Comparison of ENCODE assay signal across 17 cellular contexts in genomic region chr6:16504608-16505007, GRCh38.
DNase-seq lines count a peak whose midpoint lies in the region; ATAC-seq and TF ChIP-seq lines count a peak whose summit lies in the region.
"Had no signal": no experiment of that assay in that cellular context is flagged by ENCODE, and none has a peak within 500 bp of the region (broad histone marks: within the 10 kb centered on the region; RNA-seq: fewer than 3 reads in every experiment).

No MANE protein-coding gene starts in this region.

- H3K4me1 ChIP-seq in GM23338 (ENCODE audit: insufficient read depth) (no peaks in the 10 kb centered on the region), sigmoid colon (peaks cover 0 to 27% (median 25%) of the 10 kb centered on the region in 4 donors), gastrocnemius medialis (peaks cover 17 to 27% of the 10 kb centered on the region in 2 donors)

- no peaks in the 10 kb centered on the region for H3K9me2 ChIP-seq in GM23338 (ENCODE audit: insufficient read depth)

- POLR2A ChIA-PET in activated B cell treated with CpG ODN at 0.5 μM for 24 hours (lab: Charles Lee), result interaction anchor here (0.5 to 2.5 kb wide), 15 partner anchors 8 to 1113 kb away, joined by 3 to 12 read pairs (median 4); partner anchors contain the start of gene ATXN1

- CTCF ChIA-PET in activated B cell treated with CpG ODN at 0.5 μM for 24 hours (lab: Charles Lee), result interaction anchor here (0.9 to 3.0 kb wide), 12 partner anchors 9 to 266 kb away, joined by 3 to 13 read pairs (median 4); partner anchors contain the start of gene ATXN1

- no peaks in the 10 kb centered on the region for H3K79me2 ChIP-seq in GM23338 (replicated peaks; ENCODE audit: insufficient read depth)

- 0 out of 3 replicates have a peak, but pooled peaks cover under 1% of the 10 kb centered on the region for H3K36me3 Mint-ChIP-seq in GM23338 (ENCODE audit: low read depth)
- no peaks in the 10 kb centered on the region for H3K36me3 Mint-ChIP-seq in activated B cell treated with CpG ODN at 0.5 μM for 24 hours (ENCODE audit: low read depth)

- DNase-seq in GM23338 (ENCODE audit: low spot score), result no peak
- no peak for DNase-seq in activated B cell treated with CpG ODN at 0.5 μM for 24 hours
- DNase-seq in sigmoid colon, result no peak
- DNase-seq in activated effector memory CD4-positive, alpha-beta T cell treated with anti-CD3 and anti-CD28 coated beads, Interleukin-2, amount 50 U/mL, for 16 hours, result no peak
- no peak for DNase-seq in SKM-1 treated with dmso at 0.1 percent for 144 hours (lab: John Stamatoyannopoulos, UW; ENCODE audit: unreplicated experiment)
- DNase-seq in gastrocnemius medialis, result no peak
- DNase-seq: activated T-cell treated with anti-CD3 and anti-CD28 coated beads for 4 hours; adrenal gland; CD4-positive, alpha-beta T cell; hippocampal formation; left lung; naive thymus-derived CD4-positive, alpha-beta T cell; NCI-H2171 treated with DMSO at 0.1 percent for 48 hours had no signal

- no peak for TF ChIP-seq CTCF in GM23338 (conservative IDR thresholded peaks at IDR 0.05; ENCODE audit: low read depth in 2 of 2)
- TF ChIP-seq CTCF in activated B cell treated with CpG ODN at 0.5 μM for 24 hours (IDR thresholded peaks at IDR 0.05), result no peak
- TF ChIP-seq CTCF in sigmoid colon (IDR thresholded peaks at IDR 0.05), result no peak
- no peak for TF ChIP-seq CTCF in gastrocnemius medialis (IDR thresholded peaks at IDR 0.05 in 4 of 5, conservative IDR thresholded peaks at IDR 0.05 in 1 of 5)

- H2AFZ ChIP-seq in GM23338, result no peak overlapping the region

- no peaks in the 10 kb centered on the region for H3K9me3 ChIP-seq in sigmoid colon
- no peaks in the 10 kb centered on the region for H3K9me3 ChIP-seq in gastrocnemius medialis
- H3K9me3 ChIP-seq: adrenal gland, left lung, right atrium auricular region had no signal

- H3K27ac Mint-ChIP-seq in GM23338 (peak overlapping the region; percentile 85; the same call in 1 of the 2 replicates), activated B cell treated with CpG ODN at 0.5 μM for 24 hours (peak overlapping the region; percentile 80)
- H3K27ac Mint-ChIP-seq: CD4-positive, alpha-beta T cell had no signal

- no peaks in the 10 kb centered on the region for H3K27me3 ChIP-seq in GM23338 (ENCODE audit: insufficient read depth)
- no peaks in the 10 kb centered on the region for H3K27me3 ChIP-seq in sigmoid colon
- H3K27me3 ChIP-seq in gastrocnemius medialis, result no peaks in the 10 kb centered on the region
- H3K27me3 ChIP-seq: adrenal gland, left lung, right atrium auricular region had no signal

- no peak overlapping the region for H3K4me2 ChIP-seq in GM23338

- H3K4me3 ChIP-seq in GM08714 (ENCODE audit: low read length) (peak overlapping the region; percentile 34; the same call in 1 of the 2 replicates), GM23338 (no peak overlapping the region), sigmoid colon (no peak overlapping the region), gastrocnemius medialis (no peak overlapping the region)
- H3K4me3 ChIP-seq: adrenal gland, left lung, right atrium auricular region, SK-N-MC had no signal

- in situ Hi-C loops in gastrocnemius medialis (cut with MboI; ENCODE audit: low sequenced_read_pairs in 4 of 4), result loop anchor here in 2 of 4 donors (25.0 kb wide), 1 partner anchor 458 kb away; no protein-coding TSS in a partner anchor

- TF ChIP-seq EP300 in sigmoid colon (IDR thresholded peaks at IDR 0.05), result no peak

- H3K36me3 ChIP-seq in GM23338 (ENCODE audit: insufficient read depth) (no peaks in the 10 kb centered on the region), sigmoid colon (no peaks in the 10 kb centered on the region), gastrocnemius medialis (no peaks in the 10 kb centered on the region)
- H3K36me3 ChIP-seq: adrenal gland, left lung, right atrium auricular region had no signal

- no peaks in the 10 kb centered on the region for H3F3A ChIP-seq in GM23338 (replicated peaks; ENCODE audit: low read depth)

- no peak overlapping the region for H3K27ac ChIP-seq in GM23338 (ENCODE audit: low read depth)
- peak overlapping the region in 3 of 4 donors; percentile 61 to 73 (median 70) for H3K27ac ChIP-seq in sigmoid colon
- H3K27ac ChIP-seq in gastrocnemius medialis, result no peak overlapping the region
- H3K27ac ChIP-seq: adrenal gland, left lung, right atrium auricular region, SK-N-MC, VCaP had no signal

- H3K4me1 Mint-ChIP-seq in GM23338, result peaks cover 6% of the 10 kb centered on the region
- H3K4me1 Mint-ChIP-seq in activated B cell treated with CpG ODN at 0.5 μM for 24 hours, result peaks cover 42% of the 10 kb centered on the region

- H4K20me1 ChIP-seq in GM23338 (replicated peaks; ENCODE audit: insufficient read depth), result no peaks in the 10 kb centered on the region; the same call in 1 of the 2 replicates

- ATAC-seq in GM23338 (no peak), activated B cell treated with CpG ODN at 0.5 μM for 24 hours (ENCODE audit: low read depth) (peak; percentile 65), gastrocnemius medialis (no peak)
- ATAC-seq: left lung had no signal

- WGBS in sigmoid colon, 2 donors, result 60 to 83% methylated on average over 5 of the region's 5 CpGs

- TF ChIP-seq POLR2A in sigmoid colon (IDR thresholded peaks at IDR 0.05) (no peak), gastrocnemius medialis (IDR thresholded peaks at IDR 0.05) (no peak)

- intact Hi-C loops in activated B cell treated with CpG ODN at 0.5 μM for 24 hours (cut with micrococcal nuclease), result loop anchor here (1.0 to 2.0 kb wide), 3 partner anchors 9 to 83 kb away; no protein-coding TSS in a partner anchor
- intact Hi-C loops in sigmoid colon (cut with DNase I), result loop anchor here (10.0 kb wide), 1 partner anchor 460 kb away; no protein-coding TSS in a partner anchor
- intact Hi-C loops in gastrocnemius medialis (cut with DNase I; ENCODE audit: low total_unique reads), result no loop called here

- H3K27me3 Mint-ChIP-seq in GM23338 (ENCODE audit: insufficient read depth, low read depth, poor library complexity) (peaks cover 6% of the 10 kb centered on the region), activated B cell treated with CpG ODN at 0.5 μM for 24 hours (no peaks in the 10 kb centered on the region)
- H3K27me3 Mint-ChIP-seq: CD4-positive, alpha-beta T cell; naive thymus-derived CD4-positive, alpha-beta T cell had no signal

- H3K9me3 Mint-ChIP-seq in GM23338 (no peaks in the 10 kb centered on the region), activated B cell treated with CpG ODN at 0.5 μM for 24 hours (no peaks in the 10 kb centered on the region)
- H3K9me3 Mint-ChIP-seq: CD4-positive, alpha-beta T cell had no signal

- no peak overlapping the region for H3K4me3 Mint-ChIP-seq in GM23338
- H3K4me3 Mint-ChIP-seq in activated B cell treated with CpG ODN at 0.5 μM for 24 hours, result peak overlapping the region; percentile 46
- H3K4me3 Mint-ChIP-seq: CD4-positive, alpha-beta T cell had no signal

TF ChIP-seq in GM23338, 12 proteins besides CTCF, POLR2A, EP300 and RAD21:
- no peak for TF ChIP-seq EZH2phosphoT487 (IDR thresholded peaks at IDR 0.05; ENCODE audit: unreplicated experiment)
- no peak for TF ChIP-seq EZH2 (IDR thresholded peaks at IDR 0.05; ENCODE audit: low read depth, unreplicated experiment)
- no peak for TF ChIP-seq JUNB (IDR thresholded peaks at IDR 0.05; ENCODE audit: unreplicated experiment)

Comparison
In these comparisons a context has a peak if more than half of its experiments do, and no peak if none do; other contexts are left out.
1. H3K27ac ChIP-seq: peak in sigmoid colon (3 of 4); none in GM23338 (single experiment) and gastrocnemius medialis (0 of 4).